Comparison of ENCODE assay signal across 8 cellular contexts in the genomic region with DNA sequence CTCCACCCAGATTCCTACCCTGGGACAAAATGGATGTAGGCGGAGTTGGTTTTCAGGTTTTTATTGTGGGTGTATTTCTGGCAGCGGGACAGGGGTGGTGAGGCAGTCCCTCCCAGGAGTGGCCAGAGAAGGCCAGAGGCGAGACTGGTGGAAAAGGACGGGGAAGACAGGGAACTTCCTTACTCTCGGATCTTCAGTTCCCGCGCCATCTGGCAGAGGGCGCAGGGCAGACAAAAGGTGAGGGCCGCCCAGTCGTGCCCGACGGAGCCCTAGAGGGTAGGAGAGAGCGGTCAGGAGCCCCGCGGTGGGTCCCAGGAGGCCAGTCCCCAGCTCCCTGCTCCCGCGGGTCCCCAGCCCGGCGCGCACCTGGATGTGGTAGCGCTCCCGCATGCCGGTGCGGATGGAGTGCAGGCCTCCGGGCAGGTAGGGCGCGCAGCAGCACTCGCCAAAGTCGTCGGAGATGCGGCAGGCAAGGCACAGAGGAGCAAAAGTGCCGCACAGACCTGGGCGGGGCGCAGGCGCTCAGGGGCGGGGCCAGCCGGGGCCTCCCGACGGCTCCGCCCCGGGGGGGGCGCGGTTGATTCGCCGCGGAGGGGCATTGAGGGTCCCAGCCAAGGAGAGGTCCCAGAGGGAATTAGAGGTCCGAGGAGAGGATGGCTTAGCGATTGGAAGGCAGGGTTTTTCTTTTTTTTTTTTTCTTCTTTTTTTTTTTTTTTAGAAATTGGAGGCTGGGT. TPM values are rescaled to one million over a fixed set of nuclear protein-coding genes. Genes with fewer than 3 reads are reported as not detected.
DNase-seq lines count a peak whose midpoint lies in the region; ATAC-seq, FAIRE-seq and TF ChIP-seq lines count a peak whose summit lies in the region.

No MANE protein-coding gene starts in this region.

- peak overlapping the region; percentile 44 to 59 (median 54); a peak in 4 of 6 replicates for H3K4me3 ChIP-seq in HepG2 (replicated peaks in 1 of 3; ENCODE audit: insufficient read depth in 1 of 3, low read depth in 2 of 3, low read length in 3 of 3)

- H3K4me2 ChIP-seq in HepG2 (ENCODE audit: low read depth, low read length) = peak overlapping the region; percentile 82

- no peak overlapping the region for H3K27ac ChIP-seq in HepG2 (ENCODE audit: extremely low read length, insufficient read depth, low read length)

- no peaks in the 10 kb centered on the region for H3K9me3 ChIP-seq in HepG2 (ENCODE audit: low read length)

- DNase-seq in AG08396 (ENCODE audit: low spot score) (peak; percentile 79), H54 (ENCODE audit: insufficient read length, low spot score) (peak; percentile 97), NCI-H2227 (lab: John Stamatoyannopoulos, UW; ENCODE audit: unreplicated experiment) (peak; percentile 95), chondrocyte (ENCODE audit: low spot score) (no peak), HepG2 (ENCODE audit: low spot score) (peak; percentile 63)
- peak in 2 of 3 donors; percentile 33 to 66 for DNase-seq in stimulated activated CD4-positive, alpha-beta T cell treated with anti-CD3 and anti-CD28 coated beads, TNF-alpha, amount 100 ng/mL, for 1 hour (ENCODE audit: low read depth in 3 of 3, low spot score in 1 of 3)

- H3K27me3 Mint-ChIP-seq in chondrocyte (ENCODE audit: low read depth) = peaks cover 31% of the 10 kb centered on the region

- TF ChIP-seq POLR2A in H54 (IDR thresholded peaks at IDR 0.05; ENCODE audit: low read depth, low read length) (peak; percentile 62; the same call in 1 of the 2 replicates), HepG2 (IDR thresholded peaks at IDR 0.05; ENCODE audit: insufficient read depth in 1 of 2, low read depth in 2 of 2, low read length in 2 of 2) (0 out of 4 replicates have a peak, but pooled peaks of 1 of the 2 experiments have one; percentile 21)

- no peaks in the 10 kb centered on the region for H4K20me1 ChIP-seq in HepG2 (ENCODE audit: insufficient read depth, low read length)

- H3K4me3 Mint-ChIP-seq in chondrocyte (ENCODE audit: unreplicated experiment) = peak overlapping the region; percentile 67

- CTCF ChIA-PET in HepG2 (lab: Yijun Ruan, JAX; ENCODE audit: low intra/inter-chr PET ratio, low total read pairs) = interaction anchor here (1.2 to 1.6 kb wide), 2 partner anchors 14 to 46 kb away, joined by 8 to 15 read pairs; no protein-coding TSS in a partner anchor

- FAIRE-seq in H54 (lab: Jason Lieb, UNC) (peak; percentile 43), HepG2 (lab: Jason Lieb, UNC) (peak; percentile 57)

- TF ChIP-seq CTCF in chondrocyte (IDR thresholded peaks at IDR 0.05) (peak; percentile 77), HepG2 (CRISPR knock-in tag; IDR thresholded peaks at IDR 0.05) (peak; percentile 76)

- H3K36me3 ChIP-seq in HepG2 (replicated peaks in 1 of 2; ENCODE audit: control insufficient read depth in 1 of 2, insufficient read depth in 2 of 2, low read length in 2 of 2) = no peaks in the 10 kb centered on the region

- POLR2A ChIA-PET in HepG2 (lab: Yijun Ruan, JAX) = no interaction called here

- H2AFZ ChIP-seq in HepG2 (ENCODE audit: low read length) = peak overlapping the region; percentile 45

- H3K9ac ChIP-seq in HepG2 (ENCODE audit: insufficient read depth, low read depth, low read length) = peak overlapping the region; percentile 35; the same call in 1 of the 2 replicates

- H3K9me3 Mint-ChIP-seq in chondrocyte (ENCODE audit: low read depth) = no peaks in the 10 kb centered on the region

- BruUV-seq in HepG2 (replicated peaks; lab: Mats Ljungman, UMichigan) = no TSS peak

- peaks cover 6 to 43% of the 10 kb centered on the region in 2 experiments; a peak in 4 of 5 replicates for H3K27me3 ChIP-seq in HepG2 (ENCODE audit: control insufficient read depth in 1 of 2, insufficient read depth in 2 of 2, low read length in 2 of 2)

- in situ Hi-C loops in HepG2 (cut with HindIII; ENCODE audit: extremely low pct_ligation_motif_present, low pct_unique_long_range_greater_than_20kb) = no loop called here

- ATAC-seq in activated CD4-positive, CD25-positive, alpha-beta regulatory T cell treated with anti-CD3 and anti-CD28 coated beads, Interleukin-2, amount 50 U/mL, for 24 hours = peak; percentile 87 to 89
- ATAC-seq in HepG2 = peak; percentile 95
- no peak for ATAC-seq in HG03025 (IDR thresholded peaks at IDR 0.05; ENCODE audit: low FRiP score, unreplicated experiment)

- H3K4me1 ChIP-seq in HepG2 (ENCODE audit: insufficient read depth, low read length) = peaks cover 6% of the 10 kb centered on the region; the same call in 1 of the 2 replicates

- TF ChIP-seq EP300 in HepG2 (IDR thresholded peaks at IDR 0.05; ENCODE audit: low read depth in 2 of 2, low read length in 2 of 2) (no peak), HepG2 (CRISPR knock-in tag; IDR thresholded peaks at IDR 0.05; ENCODE audit: borderline replicate concordance) (no peak)

- intact Hi-C loops in HepG2 (cut with micrococcal nuclease; ENCODE audit: unreplicated experiment) = loop anchor here (1.0 kb wide), 1 partner anchor 10 kb away; no protein-coding TSS in a partner anchor

- peaks cover 2% of the 10 kb centered on the region for H3K36me3 Mint-ChIP-seq in chondrocyte (ENCODE audit: low read depth)

- H3K79me2 ChIP-seq in HepG2 (ENCODE audit: insufficient read depth, low read length) = no peaks in the 10 kb centered on the region

- peaks cover 6% of the 10 kb centered on the region for H3K4me1 Mint-ChIP-seq in chondrocyte (ENCODE audit: low read depth)

- no peak overlapping the region for H3K27ac Mint-ChIP-seq in chondrocyte (ENCODE audit: unreplicated experiment)

- peak; percentile 65 for TF ChIP-seq RAD21 in HepG2 (CRISPR knock-in tag; IDR thresholded peaks at IDR 0.05)

- WGBS in HepG2 (ENCODE audit: low lambda C conversion rate) = 1% methylated on average over 22 of the region's 48 CpGs

RNA-seq across cellular contexts. Expression of a gene that starts 3.0 kb away (rescaled TPM):
- total RNA-seq in chondrocyte (0.89 TPM in 1 of 3 replicates, not detected in the others), HepG2 (2016; rRNA removed; fragmentation: Illumina TruSeq; extraction: Trizol) (0.35 TPM in 1 of 2 replicates, not detected in the other)
- not detected in 2 replicates for total RNA-seq in HepG2 (2016; cell fraction: cytosol; rRNA removed; fragmentation: Illumina TruSeq; extraction: Trizol; ENCODE audit: low read depth)
- not detected in 2 replicates for total RNA-seq in HepG2 (2016; cell fraction: insoluble cytoplasmic fraction; rRNA removed; fragmentation: Illumina TruSeq; extraction: Trizol)
- total RNA-seq in HepG2 (2016; cell fraction: membrane; rRNA removed; fragmentation: Illumina TruSeq; extraction: Trizol) = not detected in 2 replicates
- total RNA-seq in HepG2 (2016; cell fraction: nucleus; rRNA removed; fragmentation: Illumina TruSeq; extraction: Trizol) = not detected in 2 replicates
- 1.0 and 1.1 TPM in 2 replicates for polyA plus RNA-seq in HepG2 (2011; rRNA removed)
- 0.68 and 1.7 TPM in 2 replicates for polyA plus RNA-seq in HepG2 (2011; cell fraction: cytosol; rRNA removed)
- polyA plus RNA-seq in HepG2 (2011; cell fraction: nucleus; rRNA removed) = 0.84 and 1.9 TPM in 2 replicates
- polyA plus RNA-seq in HepG2 (2012) = 1.2 and 1.7 TPM in 2 replicates
- 0.83 and 1.2 TPM in 2 replicates for polyA plus RNA-seq in HepG2 (2016; cell fraction: cytosol; fragmentation: Illumina TruSeq; extraction: Trizol; ENCODE audit: low read depth)
- polyA plus RNA-seq in HepG2 (2016; cell fraction: insoluble cytoplasmic fraction; fragmentation: Illumina TruSeq; extraction: Trizol; ENCODE audit: low read depth) = 0.75 TPM in 1 of 2 replicates, not detected in the other
- polyA plus RNA-seq in HepG2 (2016; cell fraction: membrane; fragmentation: Illumina TruSeq; extraction: Trizol; ENCODE audit: low read depth) = 1.1 and 1.3 TPM in 2 replicates
- not detected in 2 replicates for polyA plus RNA-seq in HepG2 (2016; cell fraction: nucleus; fragmentation: Illumina TruSeq; extraction: Trizol; ENCODE audit: insufficient read depth, low read depth)
- 1.3 TPM in 1 of 2 replicates, not detected in the other for polyA minus RNA-seq in HepG2 (2011; rRNA and poly(A)+ RNA removed; ENCODE audit: low replicate concordance)
- polyA minus RNA-seq in HepG2 (2011; cell fraction: cytosol; rRNA and poly(A)+ RNA removed) = not detected in 2 replicates
- not detected in 2 replicates for polyA minus RNA-seq in HepG2 (2011; cell fraction: nucleus; rRNA and poly(A)+ RNA removed)

RNA-seq across cellular contexts. Expression of a gene that starts 40.0 kb away (rescaled TPM):
- total RNA-seq in chondrocyte = 3.6 to 3.9 TPM (median 3.8 TPM) in 3 replicates
- not detected in 2 replicates for total RNA-seq in HepG2 (2016; rRNA removed; fragmentation: Illumina TruSeq; extraction: Trizol)
- total RNA-seq in HepG2 (2016; cell fraction: cytosol; rRNA removed; fragmentation: Illumina TruSeq; extraction: Trizol; ENCODE audit: low read depth) = not detected in 2 replicates
- total RNA-seq in HepG2 (2016; cell fraction: insoluble cytoplasmic fraction; rRNA removed; fragmentation: Illumina TruSeq; extraction: Trizol) = not detected in 2 replicates
- not detected in 2 replicates for total RNA-seq in HepG2 (2016; cell fraction: membrane; rRNA removed; fragmentation: Illumina TruSeq; extraction: Trizol)
- not detected in 2 replicates for total RNA-seq in HepG2 (2016; cell fraction: nucleus; rRNA removed; fragmentation: Illumina TruSeq; extraction: Trizol)
- polyA plus RNA-seq in HepG2 (2011; rRNA removed) = 0.20 TPM in 1 of 2 replicates, not detected in the other
- polyA plus RNA-seq in HepG2 (2011; cell fraction: cytosol; rRNA removed) = 0.08 and 0.13 TPM in 2 replicates
- polyA plus RNA-seq in HepG2 (2011; cell fraction: nucleus; rRNA removed) = 0.03 TPM in 1 of 2 replicates, not detected in the other
- polyA plus RNA-seq in HepG2 (2012) = 0.13 and 0.15 TPM in 2 replicates
- not detected in 2 replicates for polyA plus RNA-seq in HepG2 (2016; cell fraction: cytosol; fragmentation: Illumina TruSeq; extraction: Trizol; ENCODE audit: low read depth)
- polyA plus RNA-seq in HepG2 (2016; cell fraction: insoluble cytoplasmic fraction; fragmentation: Illumina TruSeq; extraction: Trizol; ENCODE audit: low read depth) = not detected in 2 replicates
- polyA plus RNA-seq in HepG2 (2016; cell fraction: membrane; fragmentation: Illumina TruSeq; extraction: Trizol; ENCODE audit: low read depth) = not detected in 2 replicates
- not detected in 2 replicates for polyA plus RNA-seq in HepG2 (2016; cell fraction: nucleus; fragmentation: Illumina TruSeq; extraction: Trizol; ENCODE audit: insufficient read depth, low read depth)
- polyA minus RNA-seq in HepG2 (2011; rRNA and poly(A)+ RNA removed; ENCODE audit: low replicate concordance) = not detected in 2 replicates
- polyA minus RNA-seq in HepG2 (2011; cell fraction: cytosol; rRNA and poly(A)+ RNA removed) = not detected in 2 replicates
- polyA minus RNA-seq in HepG2 (2011; cell fraction: nucleus; rRNA and poly(A)+ RNA removed) = not detected in 2 replicates

RNA-seq across cellular contexts. Expression of a gene that starts 55.6 kb away (rescaled TPM):
- total RNA-seq in chondrocyte = not detected in 3 replicates
- not detected in 2 replicates for total RNA-seq in HepG2 (2016; rRNA removed; fragmentation: Illumina TruSeq; extraction: Trizol)
- total RNA-seq in HepG2 (2016; cell fraction: cytosol; rRNA removed; fragmentation: Illumina TruSeq; extraction: Trizol; ENCODE audit: low read depth) = not detected in 2 replicates
- total RNA-seq in HepG2 (2016; cell fraction: insoluble cytoplasmic fraction; rRNA removed; fragmentation: Illumina TruSeq; extraction: Trizol) = not detected in 2 replicates
- not detected in 2 replicates for total RNA-seq in HepG2 (2016; cell fraction: membrane; rRNA removed; fragmentation: Illumina TruSeq; extraction: Trizol)
- total RNA-seq in HepG2 (2016; cell fraction: nucleus; rRNA removed; fragmentation: Illumina TruSeq; extraction: Trizol) = not detected in 2 replicates
- 0.10 and 0.12 TPM in 2 replicates for polyA plus RNA-seq in HepG2 (2011; rRNA removed)
- 0.06 and 0.07 TPM in 2 replicates for polyA plus RNA-seq in HepG2 (2011; cell fraction: cytosol; rRNA removed)
- polyA plus RNA-seq in HepG2 (2011; cell fraction: nucleus; rRNA removed) = not detected in 2 replicates
- polyA plus RNA-seq in HepG2 (2012) = 0.23 TPM in 1 of 2 replicates, not detected in the other
- not detected in 2 replicates for polyA plus RNA-seq in HepG2 (2016; cell fraction: cytosol; fragmentation: Illumina TruSeq; extraction: Trizol; ENCODE audit: low read depth)
- not detected in 2 replicates for polyA plus RNA-seq in HepG2 (2016; cell fraction: insoluble cytoplasmic fraction; fragmentation: Illumina TruSeq; extraction: Trizol; ENCODE audit: low read depth)
- not detected in 2 replicates for polyA plus RNA-seq in HepG2 (2016; cell fraction: membrane; fragmentation: Illumina TruSeq; extraction: Trizol; ENCODE audit: low read depth)
- not detected in 2 replicates for polyA plus RNA-seq in HepG2 (2016; cell fraction: nucleus; fragmentation: Illumina TruSeq; extraction: Trizol; ENCODE audit: insufficient read depth, low read depth)
- polyA minus RNA-seq in HepG2 (2011; rRNA and poly(A)+ RNA removed; ENCODE audit: low replicate concordance) = not detected in 2 replicates
- not detected in 2 replicates for polyA minus RNA-seq in HepG2 (2011; cell fraction: cytosol; rRNA and poly(A)+ RNA removed)
- not detected in 2 replicates for polyA minus RNA-seq in HepG2 (2011; cell fraction: nucleus; rRNA and poly(A)+ RNA removed)
